In the genomic region with DNA sequence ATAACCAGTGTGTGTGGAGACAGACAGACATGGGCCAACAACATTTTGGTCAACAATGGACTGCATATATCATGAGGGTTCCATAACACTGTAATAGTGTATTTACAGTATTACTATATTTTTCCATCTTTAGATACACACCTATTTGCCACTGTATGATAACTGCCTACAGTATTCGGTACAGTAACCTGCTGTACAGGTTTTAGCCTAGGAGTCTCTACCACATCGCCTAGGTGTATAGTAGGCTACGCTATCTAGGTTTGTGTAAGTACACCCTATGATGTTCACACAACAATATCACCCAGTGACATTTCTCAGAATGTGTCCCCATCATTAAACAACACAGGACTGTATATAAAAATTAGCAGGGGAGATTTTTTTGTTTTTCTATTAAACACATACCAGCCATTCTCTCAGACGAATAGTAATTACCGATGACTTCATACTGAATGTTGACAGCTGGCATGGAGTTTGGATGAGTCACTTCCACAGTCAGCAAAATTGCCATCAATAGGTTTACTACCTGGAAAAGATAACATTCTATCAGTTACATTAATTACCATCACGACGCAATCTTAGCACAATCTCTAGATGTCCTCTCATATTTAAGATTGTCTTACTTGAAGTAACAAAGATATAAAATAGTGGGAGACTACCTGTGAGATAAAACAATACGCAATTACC, we compare ENCODE assay signal across 14 cellular contexts. TPM values are rescaled to one million over a fixed set of nuclear protein-coding genes. Genes with fewer than 3 reads are reported as not detected.
DNase-seq lines count a peak whose midpoint lies in the region; ATAC-seq and TF ChIP-seq lines count a peak whose summit lies in the region.
"Had no signal": no experiment of that assay in that cellular context is flagged by ENCODE, and none has a peak within 500 bp of the region (broad histone marks: within the 10 kb centered on the region; RNA-seq: fewer than 3 reads in every experiment).

No MANE protein-coding gene starts in this region.

- H3K27me3 ChIP-seq in PC-3 (ENCODE audit: low read length), result no peaks in the 10 kb centered on the region
- H3K27me3 ChIP-seq in osteoblast (ENCODE audit: insufficient read depth, low read length), result no peaks in the 10 kb centered on the region

- H3K79me2 ChIP-seq in PC-3 (ENCODE audit: low read length), result peaks cover 68% of the 10 kb centered on the region
- peaks cover 98% of the 10 kb centered on the region for H3K79me2 ChIP-seq in osteoblast (ENCODE audit: insufficient read depth, low read length)

- no TSS peak for BruUV-seq in PC-3 (replicated peaks; lab: Mats Ljungman, UMichigan)

- H3K4me2 ChIP-seq in PC-3 (ENCODE audit: low read length) (peak overlapping the region; percentile 2; the same call in 1 of the 2 replicates), osteoblast (ENCODE audit: insufficient read depth, low read length) (peak overlapping the region; percentile 4)

- ATAC-seq in PC-3, result peak; percentile 82
- ATAC-seq in GM21737 (IDR thresholded peaks at IDR 0.05; ENCODE audit: unreplicated experiment), result no peak
- no peak for ATAC-seq in GM18861 (IDR thresholded peaks at IDR 0.05; ENCODE audit: unreplicated experiment)
- ATAC-seq in HG02981 (IDR thresholded peaks at IDR 0.05; ENCODE audit: unreplicated experiment), result no peak

- peaks cover 13% of the 10 kb centered on the region; the same call in 1 of the 2 replicates for H4K20me1 ChIP-seq in PC-3 (ENCODE audit: low read length)
- peaks cover 74% of the 10 kb centered on the region for H4K20me1 ChIP-seq in osteoblast (ENCODE audit: insufficient read depth, low read length)

- H3K9ac ChIP-seq in PC-3 (ENCODE audit: low read length), result no peak overlapping the region

- no peak overlapping the region for H3K4me3 ChIP-seq in PC-3 (ENCODE audit: low read length)
- H3K4me3 ChIP-seq in osteoblast (ENCODE audit: insufficient read depth, low read length), result no peak overlapping the region
- H3K4me3 ChIP-seq: lung had no signal

- H3K27ac ChIP-seq in PC-3 (ENCODE audit: low read length) (peak overlapping the region; percentile 23; the same call in 1 of the 2 replicates), osteoblast (ENCODE audit: low read depth, low read length) (peak overlapping the region; percentile 52)

- H3F3A ChIP-seq in PC-3 (ENCODE audit: low read length, unreplicated experiment), result no peaks in the 10 kb centered on the region

- H3K9me2 ChIP-seq in PC-3 (replicated peaks; ENCODE audit: low read length), result no peaks in the 10 kb centered on the region

- H3K4me1 ChIP-seq in PC-3 (ENCODE audit: insufficient read depth, low read length) (peaks cover 17% of the 10 kb centered on the region), osteoblast (ENCODE audit: insufficient read depth, low read length) (peaks cover 9% of the 10 kb centered on the region)

- H3K9me3 ChIP-seq in PC-3 (ENCODE audit: low read length), result no peaks in the 10 kb centered on the region
- H3K9me3 ChIP-seq in osteoblast (ENCODE audit: low read depth, low read length), result no peaks in the 10 kb centered on the region

- TF ChIP-seq CTCF in PC-3 (conservative IDR thresholded peaks at IDR 0.05; ENCODE audit: low read depth, low read length) (no peak), osteoblast (IDR thresholded peaks at IDR 0.05; ENCODE audit: extremely low read depth, low read depth, low read length) (no peak)

- H2AFZ ChIP-seq in PC-3 (ENCODE audit: low read length), result no peak overlapping the region
- no peak overlapping the region for H2AFZ ChIP-seq in osteoblast (ENCODE audit: low read length)

- DNase-seq in Caki2 (ENCODE audit: low read depth), result peak; percentile 43
- DNase-seq in PC-3, result peak; percentile 80
- DNase-seq in dermis blood vessel endothelial cell, result peak; percentile 84
- no peak for DNase-seq in osteoblast (ENCODE audit: insufficient read length, low spot score, missing footprints)
- DNase-seq in G401 (ENCODE audit: low spot score), result no peak
- DNase-seq: activated CD4-positive, CD25-positive, alpha-beta regulatory T cell treated with anti-CD3 and anti-CD28 coated beads, Interleukin-2, amount 50 U/mL, for 72 hours; activated naive CD8-positive, alpha-beta T cell treated with anti-CD3 and anti-CD28 coated beads for 36 hours; stimulated activated CD4-positive, alpha-beta T cell treated with anti-CD3 and anti-CD28 coated beads, Interleukin-12 subunit alpha, Interleukin-12 subunit beta, amount 100 ng/mL, for 4 hours had no signal

- H3K36me3 ChIP-seq in PC-3 (ENCODE audit: low read depth, low read length) (peaks cover 25% of the 10 kb centered on the region), osteoblast (ENCODE audit: insufficient read depth, low read length) (peaks cover 52% of the 10 kb centered on the region)

- intact Hi-C loops in PC-3 (cut with micrococcal nuclease), result no loop called here

- CTCF ChIA-PET in PC-3 (lab: Charles Lee), result no interaction called here

- POLR2A ChIA-PET in PC-3 (lab: Charles Lee; ENCODE audit: unreplicated experiment), result no interaction called here

- in situ Hi-C loops in Caki2 (cut with HindIII; ENCODE audit: low pct_unique_long_range_greater_than_20kb, low sequenced_read_pairs) (no loop called here), G401 (cut with HindIII; ENCODE audit: low sequenced_read_pairs) (no loop called here)

RNA-seq across cellular contexts. Expression of a gene that starts 10.8 kb away (rescaled TPM):
- total RNA-seq in Caki2 (2014; rRNA removed; shearing (Covaris generic); ENCODE audit: low replicate concordance), result 143 and 161 TPM in 2 replicates
- total RNA-seq in PC-3 (2014; rRNA removed), result 54.5 and 62.7 TPM in 2 replicates
- total RNA-seq in dermis blood vessel endothelial cell, result 79.5 and 134 TPM in 2 replicates
- 249 and 275 TPM in 2 replicates for total RNA-seq in osteoblast
- 82.0 and 98.8 TPM in 2 replicates for total RNA-seq in G401 (2014; rRNA removed; shearing (Covaris generic))

RNA-seq across cellular contexts. Expression of a gene that starts 28.2 kb away (rescaled TPM):
- total RNA-seq in Caki2 (2014; rRNA removed; shearing (Covaris generic); ENCODE audit: low replicate concordance), result 2.6 and 3.6 TPM in 2 replicates
- total RNA-seq in PC-3 (2014; rRNA removed) (1.1 and 1.6 TPM in 2 replicates), dermis blood vessel endothelial cell (1.2 and 1.3 TPM in 2 replicates), osteoblast (1.4 and 2.4 TPM in 2 replicates)
- not detected in 2 replicates for total RNA-seq in G401 (2014; rRNA removed; shearing (Covaris generic))
- total RNA-seq: activated naive CD8-positive, alpha-beta T cell treated with anti-CD3 and anti-CD28 coated beads for 36 hours; OCI-LY7; T-helper 1 cell treated with Interleukin-12 subunit alpha and Interleukin-12 subunit beta and Interleukin-4 antibody, amounts not matched to agents 30 ng/mL and 1 ng/mL, for 36 hours had no signal

RNA-seq across cellular contexts. Expression of a gene that starts 50.7 kb away (rescaled TPM):
- 4.4 and 6.1 TPM in 2 replicates for total RNA-seq in Caki2 (2014; rRNA removed; shearing (Covaris generic); ENCODE audit: low replicate concordance)
- total RNA-seq in PC-3 (2014; rRNA removed) (6.6 and 8.9 TPM in 2 replicates), dermis blood vessel endothelial cell (8.7 and 10.5 TPM in 2 replicates), osteoblast (17.4 and 18.1 TPM in 2 replicates)
- 16.7 and 22.8 TPM in 2 replicates for total RNA-seq in G401 (2014; rRNA removed; shearing (Covaris generic))

Comparison
In these comparisons a context has a peak if more than half of its experiments do, and no peak if none do; other contexts are left out.
1. DNase-seq: peak in Caki2 (single experiment), PC-3 (single experiment) and dermis blood vessel endothelial cell (single experiment); none in osteoblast (single experiment) and G401 (single experiment).